Comparison of ENCODE assay signal across 8 cellular contexts in the genomic region with DNA sequence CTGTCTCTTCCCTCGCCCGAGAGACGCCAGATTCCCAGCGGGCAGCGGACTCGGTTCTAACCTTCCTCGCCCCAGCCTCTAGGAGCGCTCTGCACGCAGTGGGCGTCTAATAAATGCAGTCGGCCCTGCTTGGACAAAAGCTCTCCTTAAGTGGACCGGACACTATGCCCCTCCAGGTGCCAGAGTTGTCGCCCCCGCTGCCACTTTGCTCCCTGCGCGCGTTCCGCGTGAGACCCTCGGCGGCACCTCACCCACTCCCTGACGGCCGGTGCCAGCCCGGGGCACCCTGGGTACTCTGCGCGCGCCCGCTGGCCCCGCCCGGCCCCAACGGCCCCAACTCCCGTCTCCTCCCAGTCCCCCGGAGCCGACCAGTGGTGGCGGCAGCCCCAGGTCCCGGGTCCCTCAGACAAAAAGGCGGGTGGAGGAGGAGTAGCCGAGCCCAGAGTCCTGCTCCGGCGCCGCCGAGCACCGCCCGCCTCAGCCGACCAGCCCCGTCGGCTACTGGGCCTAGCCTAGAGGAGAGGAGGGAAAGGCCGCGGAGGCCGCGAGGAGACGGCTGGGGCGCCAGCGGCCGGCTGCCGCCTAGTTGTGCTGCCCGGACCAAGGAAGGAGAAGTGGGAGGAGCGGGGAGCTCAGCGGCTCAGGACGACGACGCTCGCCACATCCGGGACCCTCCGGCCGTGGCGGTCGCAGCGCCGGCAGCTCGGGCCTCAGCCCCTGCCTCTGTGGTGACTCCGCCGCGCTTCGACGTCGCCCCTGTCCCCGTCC.
DNase-seq lines count a peak whose midpoint lies in the region; ATAC-seq and TF ChIP-seq lines count a peak whose summit lies in the region.

No MANE protein-coding gene starts in this region.

- H3K4me1 ChIP-seq in BLaER1 (peaks cover 30% of the 10 kb centered on the region), liver (ENCODE audit: control insufficient read depth in 4 of 4, insufficient read depth in 4 of 4, low read length in 3 of 4) (peaks cover 0 to 6% (median 3%) of the 10 kb centered on the region in 4 donors)

- DNase-seq in NCI-H510A (lab: John Stamatoyannopoulos, UW) (peak; percentile 89), dermis microvascular lymphatic vessel endothelial cell (ENCODE audit: low read depth in 2 of 2) (peak; percentile 32 to 78)
- peak; percentile 53 for DNase-seq in activated CD4-positive, alpha-beta T cell treated with anti-CD3 and anti-CD28 coated beads, Interleukin-2, amount 10 ng/mL, durations not matched to agents 7 days and 5 days
- DNase-seq in stimulated activated CD4-positive, alpha-beta T cell treated with anti-CD3 and anti-CD28 coated beads, Interleukin-4, amount 100 ng/mL, for 1 hour, result peak; percentile 67

- peak; percentile 17 to 20 for TF ChIP-seq RAD21 in liver (IDR thresholded peaks at IDR 0.05)

- ATAC-seq in GM19025 (IDR thresholded peaks at IDR 0.05; ENCODE audit: low read depth, unreplicated experiment), result peak; percentile 80
- ATAC-seq in HG03175 (IDR thresholded peaks at IDR 0.05; ENCODE audit: unreplicated experiment), result peak; percentile 78

- H3K4me3 Mint-ChIP-seq in activated CD4-positive, alpha-beta T cell treated with anti-CD3 and anti-CD28 coated beads, Interleukin-2, amount 10 ng/mL, durations not matched to agents 7 days and 5 days, result peak overlapping the region; percentile 89

- H4K20me1 ChIP-seq in BLaER1, result peaks cover 27% of the 10 kb centered on the region

- H3K9ac ChIP-seq in BLaER1 (peak overlapping the region; percentile 94), liver (ENCODE audit: low read depth in 1 of 2, low read length in 2 of 2) (peak overlapping the region; percentile 56 to 68)

- H3K9me3 ChIP-seq in BLaER1 (peaks cover 6% of the 10 kb centered on the region), liver (ENCODE audit: control insufficient read depth in 4 of 4, low read length in 3 of 4) (no peaks in the 10 kb centered on the region)

- H3K36me3 Mint-ChIP-seq in activated CD4-positive, alpha-beta T cell treated with anti-CD3 and anti-CD28 coated beads, Interleukin-2, amount 10 ng/mL, durations not matched to agents 7 days and 5 days (ENCODE audit: low read depth), result no peaks in the 10 kb centered on the region

- whole genome bisulfite sequencing in liver, result under 1% methylated on average over 78 of the region's 78 CpGs

- H3K4me3 ChIP-seq in BLaER1 (peak overlapping the region; percentile 72), liver (ENCODE audit: low read depth in 1 of 3, low read length in 3 of 3) (peak overlapping the region; percentile 56 to 94 (median 87))

- POLR2A ChIA-PET in activated CD4-positive, alpha-beta T cell treated with anti-CD3 and anti-CD28 coated beads, Interleukin-2, amount 10 ng/mL, durations not matched to agents 7 days and 5 days (lab: Charles Lee), result no interaction called here

- H3K27me3 Mint-ChIP-seq in activated CD4-positive, alpha-beta T cell treated with anti-CD3 and anti-CD28 coated beads, Interleukin-2, amount 10 ng/mL, durations not matched to agents 7 days and 5 days, result no peaks in the 10 kb centered on the region

- peak; percentile 49 for TF ChIP-seq CTCF in liver (IDR thresholded peaks at IDR 0.05; ENCODE audit: low read depth, low read length, missing input control)

- H3K27ac ChIP-seq in BLaER1 (peak overlapping the region; percentile 97), liver (ENCODE audit: low read depth in 1 of 2, low read length in 2 of 2) (peak overlapping the region; percentile 95 to 96)

- peak overlapping the region; percentile 73 for H3K27ac Mint-ChIP-seq in activated CD4-positive, alpha-beta T cell treated with anti-CD3 and anti-CD28 coated beads, Interleukin-2, amount 10 ng/mL, durations not matched to agents 7 days and 5 days

- no peaks in the 10 kb centered on the region for H3K36me3 ChIP-seq in BLaER1
- no peaks in the 10 kb centered on the region for H3K36me3 ChIP-seq in liver (ENCODE audit: control insufficient read depth in 4 of 4, insufficient read depth in 3 of 4, low read depth in 1 of 4, low read length in 3 of 4)

- H3K9me3 Mint-ChIP-seq in activated CD4-positive, alpha-beta T cell treated with anti-CD3 and anti-CD28 coated beads, Interleukin-2, amount 10 ng/mL, durations not matched to agents 7 days and 5 days, result peaks cover 5% of the 10 kb centered on the region

- H3K4me2 ChIP-seq in BLaER1, result peak overlapping the region; percentile 90

- CTCF ChIA-PET in activated CD4-positive, alpha-beta T cell treated with anti-CD3 and anti-CD28 coated beads, Interleukin-2, amount 10 ng/mL, durations not matched to agents 7 days and 5 days (lab: Charles Lee), result interaction anchor here (1.1 to 1.2 kb wide), 2 partner anchors 8 to 309 kb away, joined by 3 to 4 read pairs; partner anchors contain the start of gene BLMH

- H3K27me3 ChIP-seq in BLaER1, result no peaks in the 10 kb centered on the region
- H3K27me3 ChIP-seq in liver (ENCODE audit: control insufficient read depth in 4 of 4, insufficient read depth in 4 of 4, low read length in 3 of 4), result no peaks in the 10 kb centered on the region

- peaks cover 27% of the 10 kb centered on the region for H3K4me1 Mint-ChIP-seq in activated CD4-positive, alpha-beta T cell treated with anti-CD3 and anti-CD28 coated beads, Interleukin-2, amount 10 ng/mL, durations not matched to agents 7 days and 5 days

TF ChIP-seq in liver, 16 proteins besides CTCF, POLR2A, EP300 and RAD21:
- TF ChIP-seq, protein P1, sequence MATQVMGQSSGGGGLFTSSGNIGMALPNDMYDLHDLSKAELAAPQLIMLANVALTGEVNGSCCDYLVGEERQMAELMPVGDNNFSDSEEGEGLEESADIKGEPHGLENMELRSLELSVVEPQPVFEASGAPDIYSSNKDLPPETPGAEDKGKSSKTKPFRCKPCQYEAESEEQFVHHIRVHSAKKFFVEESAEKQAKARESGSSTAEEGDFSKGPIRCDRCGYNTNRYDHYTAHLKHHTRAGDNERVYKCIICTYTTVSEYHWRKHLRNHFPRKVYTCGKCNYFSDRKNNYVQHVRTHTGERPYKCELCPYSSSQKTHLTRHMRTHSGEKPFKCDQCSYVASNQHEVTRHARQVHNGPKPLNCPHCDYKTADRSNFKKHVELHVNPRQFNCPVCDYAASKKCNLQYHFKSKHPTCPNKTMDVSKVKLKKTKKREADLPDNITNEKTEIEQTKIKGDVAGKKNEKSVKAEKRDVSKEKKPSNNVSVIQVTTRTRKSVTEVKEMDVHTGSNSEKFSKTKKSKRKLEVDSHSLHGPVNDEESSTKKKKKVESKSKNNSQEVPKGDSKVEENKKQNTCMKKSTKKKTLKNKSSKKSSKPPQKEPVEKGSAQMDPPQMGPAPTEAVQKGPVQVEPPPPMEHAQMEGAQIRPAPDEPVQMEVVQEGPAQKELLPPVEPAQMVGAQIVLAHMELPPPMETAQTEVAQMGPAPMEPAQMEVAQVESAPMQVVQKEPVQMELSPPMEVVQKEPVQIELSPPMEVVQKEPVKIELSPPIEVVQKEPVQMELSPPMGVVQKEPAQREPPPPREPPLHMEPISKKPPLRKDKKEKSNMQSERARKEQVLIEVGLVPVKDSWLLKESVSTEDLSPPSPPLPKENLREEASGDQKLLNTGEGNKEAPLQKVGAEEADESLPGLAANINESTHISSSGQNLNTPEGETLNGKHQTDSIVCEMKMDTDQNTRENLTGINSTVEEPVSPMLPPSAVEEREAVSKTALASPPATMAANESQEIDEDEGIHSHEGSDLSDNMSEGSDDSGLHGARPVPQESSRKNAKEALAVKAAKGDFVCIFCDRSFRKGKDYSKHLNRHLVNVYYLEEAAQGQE (IDR thresholded peaks at IDR 0.05), result peak; percentile 43
- TF ChIP-seq EGR1 (IDR thresholded peaks at IDR 0.05; ENCODE audit: low read depth in 2 of 2), result no peak
- no peak for TF ChIP-seq GABPA (IDR thresholded peaks at IDR 0.05 in 1 of 2, conservative IDR thresholded peaks at IDR 0.05 in 1 of 2)
- no peak for TF ChIP-seq ZBTB33 (IDR thresholded peaks at IDR 0.05)
- TF ChIP-seq FOXA2 (IDR thresholded peaks at IDR 0.05), result no peak
- TF ChIP-seq SP1 (IDR thresholded peaks at IDR 0.05), result no peak
- TF ChIP-seq YY1 (IDR thresholded peaks at IDR 0.05), result peak; percentile 79
- no peak for TF ChIP-seq HNF4A (conservative IDR thresholded peaks at IDR 0.05)
- no peak for TF ChIP-seq FOXA1 (IDR thresholded peaks at IDR 0.05)
TF ChIP-seq in liver: peak in this region for 2.

Comparison
In these comparisons a context has a peak if more than half of its experiments do, and no peak if none do; other contexts are left out.
1. Peak in every context shown above with its lines: DNase-seq, ATAC-seq, H3K4me3 ChIP-seq and H3K27ac ChIP-seq.